ENCODE assay signal across 9 cellular contexts in genomic region chr16:70577256-70577698, GRCh38. TPM values are rescaled to one million over a fixed set of nuclear protein-coding genes. Genes with fewer than 3 reads are reported as not detected.
A peak's percentile ranks its signal among the peaks of the same experiment; 100 is the strongest.
DNase-seq lines count a peak whose midpoint lies in the region; ATAC-seq and TF ChIP-seq lines count a peak whose summit lies in the region.
"Had no signal": no experiment of that assay in that cellular context is flagged by ENCODE, and none has a peak within 500 bp of the region (broad histone marks: within the 10 kb centered on the region; RNA-seq: fewer than 3 reads in every experiment).

No MANE protein-coding gene starts in this region.

- ATAC-seq in HG02885 (IDR thresholded peaks at IDR 0.05; ENCODE audit: poor library complexity, unreplicated experiment): no peak

- no peak overlapping the region for H3K4me3 Mint-ChIP-seq in neural progenitor cell
- H3K4me3 Mint-ChIP-seq in activated T-helper 2 cell treated with anti-CD3 and anti-CD28 coated beads, Interferon-gamma antibody, Interleukin-2, Interleukin-4, amounts not matched to agents 10 μg/mL and 5 μg/mL and 100 μg/mL, durations not matched to agents 14 hours and 24 hours and 36 hours (ENCODE audit: low read depth): no peak overlapping the region

- H3K9me3 ChIP-seq in neural progenitor cell (ENCODE audit: low read depth): no peaks in the 10 kb centered on the region

- H3K36me3 ChIP-seq in neural progenitor cell: peaks cover 4% of the 10 kb centered on the region

- H3K27me3 Mint-ChIP-seq in neural progenitor cell (ENCODE audit: insufficient read depth, low read depth): no peaks in the 10 kb centered on the region
- no peaks in the 10 kb centered on the region for H3K27me3 Mint-ChIP-seq in activated T-helper 2 cell treated with anti-CD3 and anti-CD28 coated beads, Interferon-gamma antibody, Interleukin-2, Interleukin-4, amounts not matched to agents 10 μg/mL and 5 μg/mL and 100 μg/mL, durations not matched to agents 14 hours and 24 hours and 36 hours (ENCODE audit: low read depth)

- H3K4me1 ChIP-seq in neural progenitor cell: no peaks in the 10 kb centered on the region

- no peak overlapping the region for H3K4me2 ChIP-seq in neural progenitor cell

- DNase-seq in Caki2 (ENCODE audit: low read depth) (peak; percentile 37), cardiac fibroblast (ENCODE audit: low read depth in 2 of 2) (peak; percentile 61 to 72), neural progenitor cell (ENCODE audit: low spot score) (no peak), iPS-NIHi7 (ENCODE audit: extremely low spot score) (no peak)
- DNase-seq in activated T-helper 2 cell treated with anti-CD3 and anti-CD28 coated beads, Interferon-gamma antibody, Interleukin-2, Interleukin-4, amounts not matched to agents 10 μg/mL and 5 μg/mL and 100 μg/mL, durations not matched to agents 14 hours and 24 hours and 36 hours (ENCODE audit: low spot score): no peak
- no peak for DNase-seq in effector CD4-positive, alpha-beta T cell
- DNase-seq: NCI-H2081 treated with DMSO at 0.1 percent for 48 hours had no signal

- intact Hi-C loops in activated T-helper 2 cell treated with anti-CD3 and anti-CD28 coated beads, Interferon-gamma antibody, Interleukin-2, Interleukin-4, amounts not matched to agents 10 μg/mL and 5 μg/mL and 100 μg/mL, durations not matched to agents 14 hours and 24 hours and 36 hours (cut with micrococcal nuclease): loop anchor here (5.0 kb wide), 1 partner anchor 75 kb away; no protein-coding TSS in a partner anchor

- H3K79me2 ChIP-seq in neural progenitor cell (ENCODE audit: low read depth): no peaks in the 10 kb centered on the region

- no peak for TF ChIP-seq EP300 in Ishikawa (IDR thresholded peaks at IDR 0.05; ENCODE audit: borderline replicate concordance)

- H3K27ac ChIP-seq in neural progenitor cell: peak overlapping the region; percentile 75

- TF ChIP-seq CTCF in cardiac fibroblast (IDR thresholded peaks at IDR 0.05; ENCODE audit: low read depth, low read length) (no peak), neural progenitor cell (IDR thresholded peaks at IDR 0.05) (no peak)

- H3K9ac ChIP-seq in neural progenitor cell: no peak overlapping the region

- H3K27me3 ChIP-seq in neural progenitor cell: no peaks in the 10 kb centered on the region

- in situ Hi-C loops in Caki2 (cut with HindIII; ENCODE audit: low pct_unique_long_range_greater_than_20kb, low sequenced_read_pairs): no loop called here

- peaks cover 47% of the 10 kb centered on the region for H3F3A ChIP-seq in neural progenitor cell (ENCODE audit: low read depth)

- H3K27ac Mint-ChIP-seq in neural progenitor cell: no peak overlapping the region
- no peak overlapping the region for H3K27ac Mint-ChIP-seq in activated T-helper 2 cell treated with anti-CD3 and anti-CD28 coated beads, Interferon-gamma antibody, Interleukin-2, Interleukin-4, amounts not matched to agents 10 μg/mL and 5 μg/mL and 100 μg/mL, durations not matched to agents 14 hours and 24 hours and 36 hours

- H2AFZ ChIP-seq in neural progenitor cell (replicated peaks): no peak overlapping the region

- peaks cover 6% of the 10 kb centered on the region for H4K20me1 ChIP-seq in neural progenitor cell (ENCODE audit: low read depth)

- H3K9me3 Mint-ChIP-seq in neural progenitor cell: no peaks in the 10 kb centered on the region
- no peaks in the 10 kb centered on the region for H3K9me3 Mint-ChIP-seq in activated T-helper 2 cell treated with anti-CD3 and anti-CD28 coated beads, Interferon-gamma antibody, Interleukin-2, Interleukin-4, amounts not matched to agents 10 μg/mL and 5 μg/mL and 100 μg/mL, durations not matched to agents 14 hours and 24 hours and 36 hours

- H3K4me3 ChIP-seq in cardiac fibroblast (replicated peaks in 1 of 2; ENCODE audit: low read depth in 2 of 2, low read length in 2 of 2): no peak overlapping the region
- no peak overlapping the region for H3K4me3 ChIP-seq in neural progenitor cell

- H3K36me3 Mint-ChIP-seq in neural progenitor cell: peaks cover 8% of the 10 kb centered on the region
- H3K36me3 Mint-ChIP-seq in activated T-helper 2 cell treated with anti-CD3 and anti-CD28 coated beads, Interferon-gamma antibody, Interleukin-2, Interleukin-4, amounts not matched to agents 10 μg/mL and 5 μg/mL and 100 μg/mL, durations not matched to agents 14 hours and 24 hours and 36 hours (ENCODE audit: low read depth): peaks cover 31% of the 10 kb centered on the region

- no peak for TF ChIP-seq RAD21 in Ishikawa (IDR thresholded peaks at IDR 0.05; ENCODE audit: low read depth)

- H3K4me1 Mint-ChIP-seq in neural progenitor cell: peaks cover 3% of the 10 kb centered on the region
- peaks cover 6% of the 10 kb centered on the region for H3K4me1 Mint-ChIP-seq in activated T-helper 2 cell treated with anti-CD3 and anti-CD28 coated beads, Interferon-gamma antibody, Interleukin-2, Interleukin-4, amounts not matched to agents 10 μg/mL and 5 μg/mL and 100 μg/mL, durations not matched to agents 14 hours and 24 hours and 36 hours (ENCODE audit: low read depth)

TF ChIP-seq in Ishikawa, 13 proteins besides CTCF, POLR2A, EP300 and RAD21:
- TF ChIP-seq TEAD4 (IDR thresholded peaks at IDR 0.05): peak; percentile 32; the same call in 1 of the 2 replicates
- TF ChIP-seq TCF12 (IDR thresholded peaks at IDR 0.05; ENCODE audit: low read depth): no peak

RNA-seq across cellular contexts. Expression of gene SF3B3, which starts 53.7 kb away (rescaled TPM):
- total RNA-seq in Caki2 (2014; rRNA removed; shearing (Covaris generic); ENCODE audit: low replicate concordance): 33.8 and 40.4 TPM in 2 replicates
- 188 and 314 TPM in 2 replicates for total RNA-seq in neural progenitor cell (ENCODE audit: low replicate concordance)
- total RNA-seq in activated T-helper 2 cell treated with anti-CD3 and anti-CD28 coated beads, Interferon-gamma antibody, Interleukin-2, Interleukin-4, amounts not matched to agents 10 μg/mL and 5 μg/mL and 100 μg/mL, durations not matched to agents 14 hours and 24 hours and 36 hours: 520 and 538 TPM in 2 replicates

RNA-seq across cellular contexts. Expression of gene COG4, which starts 53.9 kb away (rescaled TPM):
- 98.8 and 107 TPM in 2 replicates for total RNA-seq in Caki2 (2014; rRNA removed; shearing (Covaris generic); ENCODE audit: low replicate concordance)
- 62.4 and 79.8 TPM in 2 replicates for total RNA-seq in neural progenitor cell (ENCODE audit: low replicate concordance)
- 37.9 and 44.5 TPM in 2 replicates for total RNA-seq in activated T-helper 2 cell treated with anti-CD3 and anti-CD28 coated beads, Interferon-gamma antibody, Interleukin-2, Interleukin-4, amounts not matched to agents 10 μg/mL and 5 μg/mL and 100 μg/mL, durations not matched to agents 14 hours and 24 hours and 36 hours

Comparison
In these comparisons a context has a peak if more than half of its experiments do, and no peak if none do; other contexts are left out.
1. DNase-seq: peak in Caki2 (single experiment) and cardiac fibroblast (2 of 2); none in neural progenitor cell (single experiment), activated T-helper 2 cell treated with anti-CD3 and anti-CD28 coated beads, Interferon-gamma antibody, Interleukin-2, Interleukin-4, amounts not matched to agents 10 μg/mL and 5 μg/mL and 100 μg/mL, durations not matched to agents 14 hours and 24 hours and 36 hours (single experiment), iPS-NIHi7 (single experiment) and effector CD4-positive, alpha-beta T cell (single experiment).